8 cellular contexts compared by ENCODE assay signal in genomic region chr12:91355150-91356006, GRCh38.
DNase-seq lines count a peak whose midpoint lies in the region; ATAC-seq, FAIRE-seq and TF ChIP-seq lines count a peak whose summit lies in the region.

No MANE protein-coding gene starts in this region.

- H3K27me3 ChIP-seq in SK-N-SH (ENCODE audit: insufficient read depth) = no peaks in the 10 kb centered on the region
- no peaks in the 10 kb centered on the region for H3K27me3 ChIP-seq in GM12878 (replicated peaks in 1 of 2; ENCODE audit: control insufficient read depth in 2 of 2, insufficient read depth in 2 of 2, low read length in 1 of 2)
- no peaks in the 10 kb centered on the region for H3K27me3 ChIP-seq in gastrocnemius medialis

- peak; percentile 94 for TF ChIP-seq CTCF in SK-N-SH (IDR thresholded peaks at IDR 0.05)
- TF ChIP-seq CTCF in GM12878 (IDR thresholded peaks at IDR 0.05 in 2 of 3, conservative IDR thresholded peaks at IDR 0.05 in 1 of 3; ENCODE audit: control insufficient read depth in 2 of 3, extremely low read depth in 1 of 3, insufficient read depth in 1 of 3, low read depth in 3 of 3, low read length in 3 of 3) = peak; percentile 68 to 82 (median 72); a peak in 5 of 6 replicates
- TF ChIP-seq CTCF in gastrocnemius medialis (IDR thresholded peaks at IDR 0.05 in 4 of 5, conservative IDR thresholded peaks at IDR 0.05 in 1 of 5) = peak; percentile 37 to 72 (median 58)

- in situ Hi-C loops in GM12878 (cut with MboI) = no loop called here
- in situ Hi-C loops in gastrocnemius medialis (cut with MboI; ENCODE audit: low sequenced_read_pairs in 4 of 4) = loop anchor here in 2 of 4 donors (10.0 kb wide), 1 partner anchor 381 kb away; no protein-coding TSS in a partner anchor

- H3K27ac ChIP-seq in SK-N-SH (ENCODE audit: low read depth in 2 of 2, low read length in 1 of 2) = no peak overlapping the region
- no peak overlapping the region for H3K27ac ChIP-seq in GM12878 (ENCODE audit: control insufficient read depth, insufficient read depth)
- no peak overlapping the region for H3K27ac ChIP-seq in gastrocnemius medialis

- TF ChIP-seq EP300 in SK-N-SH (IDR thresholded peaks at IDR 0.05; ENCODE audit: borderline replicate concordance in 1 of 2, low read depth in 1 of 2, low read length in 1 of 2) = no peak
- TF ChIP-seq EP300 in GM12878 (IDR thresholded peaks at IDR 0.05; ENCODE audit: borderline replicate concordance in 1 of 2, control insufficient read depth in 1 of 2, low read depth in 2 of 2, low read length in 2 of 2) = no peak

- SMC1A ChIA-PET in GM12878 (lab: Charles Lee; ENCODE audit: uncharacterized antibody, unreplicated experiment) = interaction anchor here (0.5 to 1.8 kb wide), 8 partner anchors 9 to 394 kb away, joined by 3 to 4 read pairs (median 3); no protein-coding TSS in a partner anchor

- H3K4me1 ChIP-seq in SK-N-SH (ENCODE audit: control insufficient read depth in 1 of 2, insufficient read depth in 2 of 2, low read depth in 1 of 2, low read length in 1 of 2) (no peaks in the 10 kb centered on the region), GM12878 (ENCODE audit: control insufficient read depth, insufficient read depth, low read length) (no peaks in the 10 kb centered on the region), gastrocnemius medialis (no peaks in the 10 kb centered on the region)

- no TSS peak for BruUV-seq in GM12878 (replicated peaks; lab: Mats Ljungman, UMichigan)

- H3K9me2 ChIP-seq in SK-N-SH = no peaks in the 10 kb centered on the region

- H3K9me3 ChIP-seq in SK-N-SH = no peaks in the 10 kb centered on the region
- no peaks in the 10 kb centered on the region for H3K9me3 ChIP-seq in GM12878 (replicated peaks; ENCODE audit: control insufficient read depth, insufficient read depth, low read length)
- no peaks in the 10 kb centered on the region for H3K9me3 ChIP-seq in gastrocnemius medialis

- peak; percentile 99 for ATAC-seq in GM12878
- peak; percentile 54 to 62 for ATAC-seq in gastrocnemius medialis

- POLR2A ChIA-PET in SK-N-SH (lab: Yijun Ruan, JAX) (no interaction called here), GM12878 (lab: Charles Lee) (no interaction called here)

- TF ChIP-seq RAD21 in SK-N-SH (IDR thresholded peaks at IDR 0.05; ENCODE audit: low read length) (peak; percentile 98), GM12878 (IDR thresholded peaks at IDR 0.05; ENCODE audit: insufficient read depth, low read depth, low read length) (peak; percentile 75)

- DNase-seq in NCI-H2107 treated with DMSO at 0.1 percent for 48 hours (lab: John Stamatoyannopoulos, UW; ENCODE audit: unreplicated experiment) (peak; percentile 54), NCI-H2107 (lab: John Stamatoyannopoulos, UW) (no peak), HCEC 1CT (peak; percentile 68), LoVo (ENCODE audit: low spot score) (peak; percentile 73), SK-N-SH (peak; percentile 45), GM12878 (ENCODE audit: low read depth, low spot score) (peak; percentile 3), hippocampal formation (lab: John Stamatoyannopoulos, UW) (peak; percentile 35 to 58), gastrocnemius medialis (peak; percentile 6 to 39)

- no peaks in the 10 kb centered on the region for H4K20me1 ChIP-seq in SK-N-SH (ENCODE audit: insufficient read depth)
- no peaks in the 10 kb centered on the region for H4K20me1 ChIP-seq in GM12878 (ENCODE audit: control insufficient read depth, insufficient read depth)

- RAD21 ChIA-PET in GM12878 (lab: Charles Lee; ENCODE audit: unreplicated experiment) = interaction anchor here (1.0 kb wide), 1 partner anchor 26 kb away, joined by 3 read pairs; no protein-coding TSS in a partner anchor

- H3K36me3 ChIP-seq in SK-N-SH (replicated peaks in 1 of 2; ENCODE audit: control insufficient read depth in 1 of 2, insufficient read depth in 2 of 2, low read length in 1 of 2) (no peaks in the 10 kb centered on the region), GM12878 (ENCODE audit: control insufficient read depth in 2 of 2, insufficient read depth in 2 of 2, low read length in 1 of 2) (no peaks in the 10 kb centered on the region), gastrocnemius medialis (no peaks in the 10 kb centered on the region)

- intact Hi-C loops in GM12878 (cut with micrococcal nuclease; ENCODE audit: unreplicated experiment) (loop anchor here (2.0 kb wide), 1 partner anchor 377 kb away; no protein-coding TSS in a partner anchor), gastrocnemius medialis (cut with DNase I; ENCODE audit: low total_unique reads) (loop anchor here (5.0 kb wide), 1 partner anchor 378 kb away; no protein-coding TSS in a partner anchor)

- H3K4me2 ChIP-seq in SK-N-SH (no peak overlapping the region), GM12878 (ENCODE audit: control insufficient read depth, insufficient read depth) (no peak overlapping the region)

- no peak for TF ChIP-seq POLR2A in GM12878 (IDR thresholded peaks at IDR 0.05; ENCODE audit: low read depth, low read length)
- TF ChIP-seq POLR2A in gastrocnemius medialis (IDR thresholded peaks at IDR 0.05) = no peak

- FAIRE-seq in GM12878 (lab: Jason Lieb, UNC) = peak; percentile 92

- WGBS in SK-N-SH (ENCODE audit: low lambda C conversion rate) = 23% methylated on average over 8 of the region's 8 CpGs
- 16% methylated on average over 8 of the region's 8 CpGs for WGBS in GM12878 (ENCODE audit: insufficient coverage, insufficient replicate concordance, low lambda C conversion rate, missing lambda C conversion rate)

- CTCF ChIA-PET in SK-N-SH (lab: Yijun Ruan, JAX) = interaction anchor here (0.6 to 4.6 kb wide), 51 partner anchors 11 to 1978 kb away, joined by 3 to 61 read pairs (median 4); partner anchors contain the start of genes DCN and LUM
- CTCF ChIA-PET in GM12878 (lab: Yijun Ruan, JAX) = interaction anchor here (0.7 to 3.2 kb wide), 14 partner anchors 9 to 1260 kb away, joined by 3 to 14 read pairs (median 4); partner anchors contain the start of gene LUM

- H3F3A ChIP-seq in SK-N-SH (replicated peaks; ENCODE audit: insufficient read depth) = no peaks in the 10 kb centered on the region

- H3K4me3 ChIP-seq in SK-N-SH (ENCODE audit: low read depth in 2 of 2, low read length in 1 of 2) (no peak overlapping the region), GM12878 (no peak overlapping the region), gastrocnemius medialis (no peak overlapping the region)

- H2AFZ ChIP-seq in SK-N-SH (ENCODE audit: low read depth) (no peak overlapping the region), GM12878 (ENCODE audit: control insufficient read depth, low read depth, low read length) (no peak overlapping the region)

- no peaks in the 10 kb centered on the region for H3K79me2 ChIP-seq in SK-N-SH (ENCODE audit: insufficient read depth)
- no peaks in the 10 kb centered on the region for H3K79me2 ChIP-seq in GM12878 (ENCODE audit: control insufficient read depth, insufficient read depth, low read length)

- H3K9ac ChIP-seq in SK-N-SH = no peak overlapping the region
- no peak overlapping the region for H3K9ac ChIP-seq in GM12878 (ENCODE audit: control insufficient read depth, insufficient read depth, low read length)

TF ChIP-seq in SK-N-SH, 30 proteins besides CTCF, POLR2A, EP300 and RAD21 (continues in another document):
- TF ChIP-seq, protein P1, sequence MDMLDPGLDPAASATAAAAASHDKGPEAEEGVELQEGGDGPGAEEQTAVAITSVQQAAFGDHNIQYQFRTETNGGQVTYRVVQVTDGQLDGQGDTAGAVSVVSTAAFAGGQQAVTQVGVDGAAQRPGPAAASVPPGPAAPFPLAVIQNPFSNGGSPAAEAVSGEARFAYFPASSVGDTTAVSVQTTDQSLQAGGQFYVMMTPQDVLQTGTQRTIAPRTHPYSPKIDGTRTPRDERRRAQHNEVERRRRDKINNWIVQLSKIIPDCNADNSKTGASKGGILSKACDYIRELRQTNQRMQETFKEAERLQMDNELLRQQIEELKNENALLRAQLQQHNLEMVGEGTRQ (IDR thresholded peaks at IDR 0.05; ENCODE audit: borderline replicate concordance, low read depth, low read length) = no peak
- no peak for TF ChIP-seq EZH2phosphoT487 (IDR thresholded peaks at IDR 0.05; ENCODE audit: borderline replicate concordance, low read depth)
- peak; percentile 21 for TF ChIP-seq CHD2 (IDR thresholded peaks at IDR 0.05; ENCODE audit: low read length, partially characterized antibody)
- TF ChIP-seq, protein P2, sequence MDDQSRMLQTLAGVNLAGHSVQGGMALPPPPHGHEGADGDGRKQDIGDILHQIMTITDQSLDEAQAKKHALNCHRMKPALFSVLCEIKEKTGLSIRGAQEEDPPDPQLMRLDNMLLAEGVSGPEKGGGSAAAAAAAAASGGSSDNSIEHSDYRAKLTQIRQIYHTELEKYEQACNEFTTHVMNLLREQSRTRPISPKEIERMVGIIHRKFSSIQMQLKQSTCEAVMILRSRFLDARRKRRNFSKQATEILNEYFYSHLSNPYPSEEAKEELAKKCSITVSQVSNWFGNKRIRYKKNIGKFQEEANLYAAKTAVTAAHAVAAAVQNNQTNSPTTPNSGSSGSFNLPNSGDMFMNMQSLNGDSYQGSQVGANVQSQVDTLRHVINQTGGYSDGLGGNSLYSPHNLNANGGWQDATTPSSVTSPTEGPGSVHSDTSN (IDR thresholded peaks at IDR 0.05) = no peak
- TF ChIP-seq NRF1 (IDR thresholded peaks at IDR 0.05; ENCODE audit: low read depth, low read length) = 0 out of 2 replicates have a peak, but pooled peaks have one; percentile 24

TF ChIP-seq in GM12878, 131 proteins besides CTCF, POLR2A, EP300 and RAD21:
- TF ChIP-seq RUNX3 (IDR thresholded peaks at IDR 0.05; ENCODE audit: low read length) (peak; percentile 17; the same call in 1 of the 2 replicates), BHLHE40 (IDR thresholded peaks at IDR 0.05; ENCODE audit: borderline replicate concordance in 1 of 2, low read depth in 2 of 2, low read length in 1 of 2) (no peak), SMC3 (IDR thresholded peaks at IDR 0.05; ENCODE audit: borderline replicate concordance, low read length) (peak; percentile 70; the same call in 1 of the 2 replicates), RB1 (IDR thresholded peaks at IDR 0.05; ENCODE audit: borderline replicate concordance) (0 out of 2 replicates have a peak, but pooled peaks have one; percentile 33)
